16 cellular contexts compared by ENCODE assay signal in genomic region chr9:116673375-116673774, GRCh38. TPM values are rescaled to one million over a fixed set of nuclear protein-coding genes. Genes with fewer than 3 reads are reported as not detected.
DNase-seq lines count a peak whose midpoint lies in the region; ATAC-seq and TF ChIP-seq lines count a peak whose summit lies in the region.
"Had no signal": no experiment of that assay in that cellular context is flagged by ENCODE, and none has a peak within 500 bp of the region (broad histone marks: within the 10 kb centered on the region; RNA-seq: fewer than 3 reads in every experiment).

No MANE protein-coding gene starts in this region.

- H3K27me3 Mint-ChIP-seq in HFFc6 (ENCODE audit: insufficient read depth) = no peaks in the 10 kb centered on the region

- DNase-seq in HFFc6 = peak; percentile 64
- peak; percentile 57 for DNase-seq in fibroblast of gingiva (ENCODE audit: low read depth)
- DNase-seq in thyroid gland = no peak
- no peak for DNase-seq in AG08395 (ENCODE audit: low spot score)
- DNase-seq: AML-193; CD8-positive, alpha-beta memory T cell; DMS53; GOT3; H9 had no signal

- 49 to 95% methylated on average over 1 of the region's 1 CpG for WGBS in thyroid gland, 2 donors

- H3K9me3 Mint-ChIP-seq in HFFc6 = peaks cover 19% of the 10 kb centered on the region

- H3K27ac Mint-ChIP-seq in HFFc6 = peak overlapping the region; percentile 51
- H3K27ac Mint-ChIP-seq: CD8-positive, alpha-beta memory T cell had no signal

- H3K4me3 ChIP-seq in thyroid gland (replicated peaks in 1 of 3) = no peak overlapping the region
- H3K4me3 ChIP-seq: A549, BLaER1, GM12878, K562 had no signal

- H3K27me3 ChIP-seq in thyroid gland = no peaks in the 10 kb centered on the region
- H3K27me3 ChIP-seq: BLaER1 had no signal

- H3K27ac ChIP-seq in thyroid gland = no peak overlapping the region
- H3K27ac ChIP-seq: A549, BLaER1, HL-60 had no signal

- H3K4me1 Mint-ChIP-seq in HFFc6 (ENCODE audit: low read depth) = peaks cover 56% of the 10 kb centered on the region
- H3K4me1 Mint-ChIP-seq: CD8-positive, alpha-beta memory T cell; H9 had no signal

- H3K4me3 Mint-ChIP-seq in HFFc6 = peak overlapping the region; percentile 27
- H3K4me3 Mint-ChIP-seq: CD8-positive, alpha-beta memory T cell; H9 had no signal

- H3K36me3 ChIP-seq in thyroid gland = no peaks in the 10 kb centered on the region
- H3K36me3 ChIP-seq: BLaER1 had no signal

- H3K9me3 ChIP-seq in thyroid gland = no peaks in the 10 kb centered on the region
- H3K9me3 ChIP-seq: A549 had no signal

- no peak for TF ChIP-seq CTCF in HFFc6 (IDR thresholded peaks at IDR 0.05)
- TF ChIP-seq CTCF in thyroid gland (IDR thresholded peaks at IDR 0.05) = no peak

- peaks cover 32% of the 10 kb centered on the region for H3K36me3 Mint-ChIP-seq in HFFc6 (ENCODE audit: low read depth)

- no peak for TF ChIP-seq POLR2A in thyroid gland (IDR thresholded peaks at IDR 0.05)

- ATAC-seq in SK-N-SH treated with all-trans-retinoic acid at 6 μM for 48 hours = peak; percentile 49; the same call in 2 of the 3 replicates
- ATAC-seq in HG03175 (IDR thresholded peaks at IDR 0.05; ENCODE audit: unreplicated experiment) = no peak
- ATAC-seq: A549, GM12878, K562 had no signal

- intact Hi-C loops in thyroid gland (cut with DNase I) = no loop called here

- no peaks in the 10 kb centered on the region for H3K4me1 ChIP-seq in thyroid gland
- H3K4me1 ChIP-seq: BLaER1 had no signal

TF ChIP-seq in SK-N-SH treated with all-trans-retinoic acid at 6 μM for 48 hours, 23 proteins besides CTCF, POLR2A, EP300 and RAD21:
- TF ChIP-seq PATZ1 (CRISPR knock-in tag; IDR thresholded peaks at IDR 0.05; ENCODE audit: borderline replicate concordance) (no peak), BACH2 (CRISPR knock-in tag; IDR thresholded peaks at IDR 0.05; ENCODE audit: borderline replicate concordance) (no peak), CSDC2 (CRISPR knock-in tag; IDR thresholded peaks at IDR 0.05) (no peak), ESRRG (CRISPR knock-in tag; IDR thresholded peaks at IDR 0.05) (no peak), ZNF8 (CRISPR knock-in tag; IDR thresholded peaks at IDR 0.05) (no peak), TSHZ2 (CRISPR knock-in tag; IDR thresholded peaks at IDR 0.05) (no peak), OSR1 (CRISPR knock-in tag; IDR thresholded peaks at IDR 0.05) (no peak), PPARA (CRISPR knock-in tag; IDR thresholded peaks at IDR 0.05; ENCODE audit: borderline replicate concordance) (no peak), ARNTL (CRISPR knock-in tag; IDR thresholded peaks at IDR 0.05; ENCODE audit: borderline replicate concordance, low read depth) (no peak), ZNF70 (CRISPR knock-in tag; IDR thresholded peaks at IDR 0.05) (no peak)

RNA-seq across cellular contexts. Expression of gene TRIM32, which starts 13.7 kb away (rescaled TPM):
- total RNA-seq in HFFc6 (2021; fragmentation: NEBNext Ultra II Directional; extraction: Animal tissue kit (Norgen Biotek cat#: 25700)) = 10 to 100 TPM; 53.7 to 71.6 (median 60.3) TPM
- 10 to 100 TPM; 15.8 to 20.3 (median 20.0) TPM for total RNA-seq in thyroid gland

Comparison
In these comparisons a context has a peak if more than half of its experiments do, and no peak if none do; other contexts are left out.
1. DNase-seq: peak in HFFc6 (single experiment) and fibroblast of gingiva (single experiment); none in thyroid gland (0 of 2) and AG08395 (single experiment).